1 cellular context compared by ENCODE assay signal in genomic region chr18:22280453-22280750, GRCh38.
TF ChIP-seq lines count a peak whose summit lies in the region.

No MANE protein-coding gene starts in this region.

TF ChIP-seq in IMR-90, 13 proteins besides CTCF, POLR2A, EP300 and RAD21 (continued from another document):
- TF ChIP-seq USF2 (IDR thresholded peaks at IDR 0.05; ENCODE audit: low read depth, low read length): no peak
TF ChIP-seq in IMR-90: peak in this region for 0.
